Comparison of ENCODE assay signal across 1 cellular context in the genomic region with DNA sequence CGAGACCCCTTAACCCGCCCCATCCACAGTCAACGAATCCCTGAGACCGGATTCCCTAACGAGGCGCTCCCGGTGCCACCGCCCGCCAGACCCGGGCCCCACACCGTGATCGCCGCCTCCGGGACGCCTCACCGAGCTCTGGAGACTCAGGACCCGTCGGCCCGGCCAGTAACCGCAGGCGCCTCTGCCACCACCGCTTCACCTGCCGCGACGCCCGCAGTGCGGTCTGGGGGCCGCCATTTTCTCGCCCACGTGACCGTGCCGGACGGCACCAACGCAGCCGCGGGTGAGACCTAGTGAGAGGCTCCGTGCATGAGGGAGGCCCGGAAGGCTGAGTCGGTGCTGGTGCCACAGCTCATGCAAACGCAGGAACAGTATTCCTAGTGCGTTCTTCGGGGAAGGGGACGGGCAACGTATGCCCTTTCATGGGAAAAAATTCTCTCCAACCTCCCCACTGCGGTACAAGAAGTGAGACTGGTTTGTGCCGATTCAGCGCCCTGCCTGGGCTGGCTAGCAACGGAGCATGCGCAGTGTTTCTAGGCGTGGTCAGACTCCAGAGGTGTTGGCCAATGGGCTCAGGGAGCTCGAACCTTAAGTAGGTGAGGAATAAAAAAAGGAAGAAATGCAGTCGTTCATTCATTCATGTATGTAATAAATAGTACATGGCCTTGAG.
TF ChIP-seq lines count a peak whose summit lies in the region.

Gene DOHH (minus strand): TSS at position 246 of the 673 bp plus-strand sequence. CDS start 3,860 bp downstream, outside the sequence.

TF ChIP-seq in WTC11, 78 proteins besides CTCF, POLR2A, EP300 and RAD21 (continued from another document):
- TF ChIP-seq, protein P1, sequence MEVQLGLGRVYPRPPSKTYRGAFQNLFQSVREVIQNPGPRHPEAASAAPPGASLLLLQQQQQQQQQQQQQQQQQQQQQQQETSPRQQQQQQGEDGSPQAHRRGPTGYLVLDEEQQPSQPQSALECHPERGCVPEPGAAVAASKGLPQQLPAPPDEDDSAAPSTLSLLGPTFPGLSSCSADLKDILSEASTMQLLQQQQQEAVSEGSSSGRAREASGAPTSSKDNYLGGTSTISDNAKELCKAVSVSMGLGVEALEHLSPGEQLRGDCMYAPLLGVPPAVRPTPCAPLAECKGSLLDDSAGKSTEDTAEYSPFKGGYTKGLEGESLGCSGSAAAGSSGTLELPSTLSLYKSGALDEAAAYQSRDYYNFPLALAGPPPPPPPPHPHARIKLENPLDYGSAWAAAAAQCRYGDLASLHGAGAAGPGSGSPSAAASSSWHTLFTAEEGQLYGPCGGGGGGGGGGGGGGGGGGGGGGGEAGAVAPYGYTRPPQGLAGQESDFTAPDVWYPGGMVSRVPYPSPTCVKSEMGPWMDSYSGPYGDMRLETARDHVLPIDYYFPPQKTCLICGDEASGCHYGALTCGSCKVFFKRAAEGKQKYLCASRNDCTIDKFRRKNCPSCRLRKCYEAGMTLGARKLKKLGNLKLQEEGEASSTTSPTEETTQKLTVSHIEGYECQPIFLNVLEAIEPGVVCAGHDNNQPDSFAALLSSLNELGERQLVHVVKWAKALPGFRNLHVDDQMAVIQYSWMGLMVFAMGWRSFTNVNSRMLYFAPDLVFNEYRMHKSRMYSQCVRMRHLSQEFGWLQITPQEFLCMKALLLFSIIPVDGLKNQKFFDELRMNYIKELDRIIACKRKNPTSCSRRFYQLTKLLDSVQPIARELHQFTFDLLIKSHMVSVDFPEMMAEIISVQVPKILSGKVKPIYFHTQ (CRISPR knock-in tag; IDR thresholded peaks at IDR 0.05): no peak
- no peak for TF ChIP-seq NFATC4 (CRISPR knock-in tag; IDR thresholded peaks at IDR 0.05)
- peak; percentile 39; the same call in 1 of the 2 replicates for TF ChIP-seq ZNF416 (CRISPR knock-in tag; IDR thresholded peaks at IDR 0.05)
- TF ChIP-seq ZNF671 (CRISPR knock-in tag; IDR thresholded peaks at IDR 0.05): no peak
- no peak for TF ChIP-seq MXD4 (CRISPR knock-in tag; IDR thresholded peaks at IDR 0.05; ENCODE audit: borderline replicate concordance)
